Comparison of ENCODE assay signal across 9 cellular contexts in genomic region chr10:91190876-91191580, GRCh38. TPM values are rescaled to one million over a fixed set of nuclear protein-coding genes. Genes with fewer than 3 reads are reported as not detected.
A peak's percentile ranks its signal among the peaks of the same experiment; 100 is the strongest.
DNase-seq lines count a peak whose midpoint lies in the region; ATAC-seq and TF ChIP-seq lines count a peak whose summit lies in the region.
"Had no signal": no experiment of that assay in that cellular context is flagged by ENCODE, and none has a peak within 500 bp of the region (broad histone marks: within the 10 kb centered on the region; RNA-seq: fewer than 3 reads in every experiment).

No MANE protein-coding gene starts in this region.

- DNase-seq in AG10803 (ENCODE audit: low read depth) (peak; percentile 48), fibroblast of villous mesenchyme (ENCODE audit: low read depth) (peak; percentile 29), sigmoid colon (no peak), endodermal cell (no peak), iPS-NIHi7 (ENCODE audit: extremely low spot score) (no peak)
- no peak for DNase-seq in stimulated activated CD8-positive, alpha-beta memory T cell treated with anti-CD3 and anti-CD28 coated beads, Interleukin-4, amount 100 ng/mL, for 48 hours

- H3K36me3 Mint-ChIP-seq in endodermal cell (ENCODE audit: low read depth) = no peaks in the 10 kb centered on the region

- H3K4me3 Mint-ChIP-seq in endodermal cell = no peak overlapping the region
- H3K4me3 Mint-ChIP-seq: T-helper 1 cell treated with Interleukin-12 subunit alpha and Interleukin-12 subunit beta and Interleukin-4 antibody, amounts not matched to agents 30 μg/mL and 1 μg/mL, for 36 hours had no signal

- no peaks in the 10 kb centered on the region for H3K9me3 ChIP-seq in sigmoid colon
- no peaks in the 10 kb centered on the region for H3K9me3 ChIP-seq in endodermal cell (ENCODE audit: control insufficient read depth, low read length)

- H3K4me3 ChIP-seq in AG10803 (ENCODE audit: low read length) (no peak overlapping the region), fibroblast of villous mesenchyme (ENCODE audit: low read depth, low read length) (no peak overlapping the region), sigmoid colon (no peak overlapping the region), endodermal cell (ENCODE audit: low read length) (no peak overlapping the region)

- H3K9ac ChIP-seq in endodermal cell (ENCODE audit: extremely low read depth, low read length, poor library complexity, severe bottlenecking) = no peak overlapping the region

- H3K27ac ChIP-seq in sigmoid colon = peak overlapping the region in 2 of 4 donors; percentile 15 to 25
- H3K27ac ChIP-seq in endodermal cell (ENCODE audit: low read depth, low read length) = no peak overlapping the region

- no peaks in the 10 kb centered on the region for H3K4me1 Mint-ChIP-seq in endodermal cell

- no peaks in the 10 kb centered on the region for H3K9me3 Mint-ChIP-seq in endodermal cell
- H3K9me3 Mint-ChIP-seq: T-helper 1 cell treated with Interleukin-12 subunit alpha and Interleukin-12 subunit beta and Interleukin-4 antibody, amounts not matched to agents 30 μg/mL and 1 μg/mL, for 36 hours had no signal

- H3K27me3 ChIP-seq in sigmoid colon (no peaks in the 10 kb centered on the region), endodermal cell (ENCODE audit: control insufficient read depth, insufficient read depth, low read length, poor library complexity, severe bottlenecking) (no peaks in the 10 kb centered on the region)

- TF ChIP-seq CTCF in AG10803 (conservative IDR thresholded peaks at IDR 0.05; ENCODE audit: low read length) (no peak), fibroblast of villous mesenchyme (IDR thresholded peaks at IDR 0.05; ENCODE audit: insufficient read depth, low read depth, low read length) (no peak), sigmoid colon (IDR thresholded peaks at IDR 0.05) (no peak), endodermal cell (conservative IDR thresholded peaks at IDR 0.05) (no peak)

- H3K27me3 Mint-ChIP-seq in endodermal cell (ENCODE audit: insufficient read depth) = peaks cover 13% of the 10 kb centered on the region

- ATAC-seq in GM19452 (IDR thresholded peaks at IDR 0.05; ENCODE audit: unreplicated experiment) (peak; percentile 77), HG03520 (IDR thresholded peaks at IDR 0.05; ENCODE audit: unreplicated experiment) (peak; percentile 64)

- TF ChIP-seq EP300 in sigmoid colon (IDR thresholded peaks at IDR 0.05) = no peak

- no peak for TF ChIP-seq POLR2A in sigmoid colon (IDR thresholded peaks at IDR 0.05)

- peaks cover 0 to 34% (median 20%) of the 10 kb centered on the region in 4 donors for H3K4me1 ChIP-seq in sigmoid colon
- no peaks in the 10 kb centered on the region for H3K4me1 ChIP-seq in endodermal cell (ENCODE audit: control insufficient read depth, insufficient read depth, low read length)

- intact Hi-C loops in sigmoid colon (cut with DNase I) = no loop called here

- H3K36me3 ChIP-seq in sigmoid colon (no peaks in the 10 kb centered on the region), endodermal cell (ENCODE audit: control insufficient read depth, insufficient read depth, low read length) (no peaks in the 10 kb centered on the region)

- WGBS in sigmoid colon, 2 donors = 81 to 91% methylated on average over 2 of the region's 2 CpGs
- 89 to 100% methylated on average over 1 to 2 of the region's 2 CpGs for WGBS in endodermal cell (ENCODE audit: insufficient coverage in 1 of 2, insufficient read length in 1 of 2), 2 experiments

- H3K27ac Mint-ChIP-seq in endodermal cell = no peak overlapping the region
- H3K27ac Mint-ChIP-seq: T-helper 1 cell treated with Interleukin-12 subunit alpha and Interleukin-12 subunit beta and Interleukin-4 antibody, amounts not matched to agents 30 μg/mL and 1 μg/mL, for 36 hours had no signal

RNA-seq across cellular contexts. Expression of gene PCGF5, which starts 29.4 kb away (rescaled TPM):
- total RNA-seq in fibroblast of villous mesenchyme (26.4 and 29.4 TPM in 2 replicates), sigmoid colon (10 to 100 TPM; 48.7 to 60.3 (median 49.2) TPM), endodermal cell (1 to 10 TPM; 6.8 to 9.2 TPM)
- 10 to 100 TPM; 38.9 to 78.7 (median 78.6) TPM for polyA plus RNA-seq in sigmoid colon
- 16.0 TPM for polyA plus RNA-seq in endodermal cell (2013, experiment 1 of 2)
- polyA plus RNA-seq in endodermal cell (2013, experiment 2 of 2) = 16.5 TPM

Comparison
In these comparisons a context has a peak if more than half of its experiments do, and no peak if none do; other contexts are left out.
1. DNase-seq: peak in AG10803 (single experiment) and fibroblast of villous mesenchyme (single experiment); none in stimulated activated CD8-positive, alpha-beta memory T cell treated with anti-CD3 and anti-CD28 coated beads, Interleukin-4, amount 100 ng/mL, for 48 hours (single experiment), sigmoid colon (single experiment), endodermal cell (single experiment) and iPS-NIHi7 (single experiment).